In the genomic region with DNA sequence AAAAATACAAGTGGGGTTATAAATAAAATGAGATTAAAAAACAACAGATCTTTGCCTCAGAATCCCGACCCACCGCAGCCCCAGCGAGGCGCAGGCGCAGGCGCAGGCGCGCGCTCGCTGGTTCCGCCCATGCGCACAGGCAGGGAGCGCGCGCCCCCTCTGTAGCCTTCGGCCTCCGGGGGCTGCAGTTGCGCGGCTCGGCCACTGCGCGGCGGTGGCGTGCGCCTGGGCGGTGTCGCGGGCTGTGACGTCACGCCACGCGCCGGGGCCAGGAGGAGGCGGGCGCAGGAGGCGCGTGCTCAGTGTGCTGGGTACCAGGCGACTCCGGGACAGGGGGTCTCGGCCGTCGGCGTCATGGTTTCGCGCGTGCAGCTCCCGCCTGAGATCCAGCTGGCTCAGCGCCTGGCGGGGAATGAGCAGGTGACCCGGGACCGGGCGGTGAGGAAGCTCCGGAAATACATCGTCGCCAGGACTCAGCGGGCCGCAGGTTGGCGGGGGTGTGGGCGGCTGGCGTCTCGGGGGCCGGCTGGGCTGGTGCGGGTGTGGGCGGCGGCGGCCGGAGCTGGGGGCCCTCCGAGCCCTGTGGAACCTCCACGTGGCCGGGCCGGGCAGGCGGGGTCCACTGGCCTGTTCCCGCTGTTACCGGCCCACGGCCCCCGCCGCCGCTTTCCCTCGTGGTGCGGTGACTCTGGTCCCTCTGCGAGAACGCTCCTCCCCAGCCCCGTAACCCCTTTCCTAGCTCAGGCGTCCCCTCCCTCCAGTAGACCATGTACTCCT, we compare ENCODE assay signal across 9 cellular contexts. TPM values are rescaled to one million over a fixed set of nuclear protein-coding genes. Genes with fewer than 3 reads are reported as not detected.
DNase-seq lines count a peak whose midpoint lies in the region; ATAC-seq, FAIRE-seq and TF ChIP-seq lines count a peak whose summit lies in the region.
"Had no signal": no experiment of that assay in that cellular context is flagged by ENCODE, and none has a peak within 500 bp of the region (broad histone marks: within the 10 kb centered on the region; RNA-seq: fewer than 3 reads in every experiment).

A gene with protein sequence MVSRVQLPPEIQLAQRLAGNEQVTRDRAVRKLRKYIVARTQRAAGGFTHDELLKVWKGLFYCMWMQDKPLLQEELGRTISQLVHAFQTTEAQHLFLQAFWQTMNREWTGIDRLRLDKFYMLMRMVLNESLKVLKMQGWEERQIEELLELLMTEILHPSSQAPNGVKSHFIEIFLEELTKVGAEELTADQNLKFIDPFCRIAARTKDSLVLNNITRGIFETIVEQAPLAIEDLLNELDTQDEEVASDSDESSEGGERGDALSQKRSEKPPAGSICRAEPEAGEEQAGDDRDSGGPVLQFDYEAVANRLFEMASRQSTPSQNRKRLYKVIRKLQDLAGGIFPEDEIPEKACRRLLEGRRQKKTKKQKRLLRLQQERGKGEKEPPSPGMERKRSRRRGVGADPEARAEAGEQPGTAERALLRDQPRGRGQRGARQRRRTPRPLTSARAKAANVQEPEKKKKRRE (plus strand): TSS at position 302 of the 777 bp plus-strand sequence. CDS start 53 bp downstream, at position 355.

- intact Hi-C loops in kidney (cut with DNase I), result no loop called here

- TF ChIP-seq CTCF in kidney (IDR thresholded peaks at IDR 0.05; ENCODE audit: borderline replicate concordance, extremely low read depth, insufficient read depth), result peak; percentile 100

- FAIRE-seq in kidney (lab: Jason Lieb, UNC), result no peak
- FAIRE-seq: colon had no signal

- ATAC-seq in GM19043 (IDR thresholded peaks at IDR 0.05; ENCODE audit: low read depth, unreplicated experiment) (peak; percentile 69), HG03354 (IDR thresholded peaks at IDR 0.05; ENCODE audit: poor library complexity, severe bottlenecking, unreplicated experiment) (peak; percentile 87)
- ATAC-seq in activated CD4-positive, CD25-positive, alpha-beta regulatory T cell treated with anti-CD3 and anti-CD28 coated beads, Interleukin-2, amount 50 U/mL, for 24 hours, result peak; percentile 90 to 91

- peaks cover 7 to 16% of the 10 kb centered on the region in 2 donors for H3K36me3 ChIP-seq in kidney (ENCODE audit: control insufficient read depth in 1 of 2, insufficient read depth in 2 of 2, low read length in 2 of 2)

- peak within 1 kb of the TSS; percentile 49 to 75 for H3K9ac ChIP-seq in kidney (ENCODE audit: low read length in 2 of 2)

- peak within 1 kb of the TSS; percentile 78 to 89 for H3K27ac ChIP-seq in kidney (ENCODE audit: low read depth in 2 of 2, low read length in 2 of 2)

- H3K4me3 ChIP-seq in kidney (ENCODE audit: low read length in 2 of 2), result peak within 1 kb of the TSS; percentile 80

- peak; percentile 63 to 73 for DNase-seq in AML-193 (lab: John Stamatoyannopoulos, UW)
- peak; percentile 67 for DNase-seq in NCI-H446 treated with DMSO at 0.1 percent for 48 hours (lab: John Stamatoyannopoulos, UW)
- DNase-seq in cerebellar cortex (ENCODE audit: low spot score), result peak; percentile 81
- DNase-seq in kidney, result peak; percentile 96
- peak; percentile 95 for DNase-seq in stimulated activated CD4-positive, alpha-beta T cell treated with anti-CD3 and anti-CD28 coated beads, Interleukin-15, amount 100 ng/mL, for 1 hour (ENCODE audit: low read depth in 1 of 2, low spot score in 1 of 2)

- H3K9me3 ChIP-seq in kidney (ENCODE audit: control insufficient read depth in 1 of 2, low read length in 2 of 2), result no peaks in the 10 kb centered on the region

- peaks cover 4% of the 10 kb centered on the region in 2 donors for H3K4me1 ChIP-seq in kidney (ENCODE audit: control insufficient read depth in 1 of 2, insufficient read depth in 1 of 2, low read depth in 1 of 2, low read length in 2 of 2)

RNA-seq across cellular contexts. Expression of the gene that starts here (rescaled TPM):
- 18.7 TPM for total RNA-seq in kidney
- 12.9 TPM for polyA plus RNA-seq in kidney (ENCODE audit: insufficient read depth, low read depth, low replicate concordance)

Comparison
In these comparisons a context has a peak if more than half of its experiments do, and no peak if none do; other contexts are left out.
1. Peak in every context shown above with its lines: DNase-seq, ATAC-seq, H3K4me3 ChIP-seq and H3K27ac ChIP-seq.